In genomic region chr6:108168026-108168463, GRCh38 we compare ENCODE assay signal across 12 cellular contexts. TPM values are rescaled to one million over a fixed set of nuclear protein-coding genes. Genes with fewer than 3 reads are reported as not detected.
DNase-seq lines count a peak whose midpoint lies in the region; ATAC-seq and TF ChIP-seq lines count a peak whose summit lies in the region.
"Had no signal": no experiment of that assay in that cellular context is flagged by ENCODE, and none has a peak within 500 bp of the region (broad histone marks: within the 10 kb centered on the region; RNA-seq: fewer than 3 reads in every experiment).

No MANE protein-coding gene starts in this region.

- H3K27ac ChIP-seq in heart left ventricle (no peak overlapping the region), muscle layer of duodenum (ENCODE audit: low read length) (no peak overlapping the region), thoracic aorta (no peak overlapping the region)
- H3K27ac ChIP-seq: pancreas had no signal

- H3K9me3 ChIP-seq in heart left ventricle (no peaks in the 10 kb centered on the region), muscle layer of duodenum (ENCODE audit: control insufficient read depth in 1 of 2, low read length in 2 of 2) (no peaks in the 10 kb centered on the region), thoracic aorta (no peaks in the 10 kb centered on the region)
- H3K9me3 ChIP-seq: BE2C, pancreas had no signal

- H3K4me1 ChIP-seq in heart left ventricle (peaks cover 2 to 68% (median 47%) of the 10 kb centered on the region in 12 donors), muscle layer of duodenum (ENCODE audit: control insufficient read depth in 1 of 2, insufficient read depth in 2 of 2, low read length in 2 of 2) (peaks cover 3 to 64% of the 10 kb centered on the region in 2 donors), thoracic aorta (ENCODE audit: control insufficient read depth in 1 of 2, low read depth in 2 of 2) (peaks cover 26 to 47% of the 10 kb centered on the region in 2 donors)
- H3K4me1 ChIP-seq: BE2C had no signal

- ATAC-seq in heart left ventricle (peak in 1 of 4 donors; percentile 23), left cardiac atrium (no peak), thoracic aorta (ENCODE audit: insufficient number of reproducible peaks, low FRiP score, low read depth) (no peak)

- H3K36me3 ChIP-seq in heart left ventricle (no peaks in the 10 kb centered on the region), muscle layer of duodenum (ENCODE audit: control insufficient read depth in 1 of 2, insufficient read depth in 2 of 2, low read length in 2 of 2) (no peaks in the 10 kb centered on the region), thoracic aorta (no peaks in the 10 kb centered on the region)
- H3K36me3 ChIP-seq: BE2C, pancreas had no signal

- H3K4me3 ChIP-seq in heart left ventricle (peak overlapping the region; percentile 4 to 40 (median 27)), muscle layer of duodenum (ENCODE audit: low read depth in 1 of 2, low read length in 2 of 2) (peak overlapping the region; percentile 18 to 53), thoracic aorta (peak overlapping the region; percentile 49)

- 27 to 39% (median 36%) methylated on average over 16 to 28 of the region's 28 CpGs for WGBS in heart left ventricle, 4 donors

- no peak for TF ChIP-seq POLR2A in heart left ventricle (IDR thresholded peaks at IDR 0.05)

- intact Hi-C loops in heart left ventricle (cut with DNase I): no loop called here
- intact Hi-C loops in left cardiac atrium (cut with DNase I): no loop called here

- DNase-seq in heart left ventricle (no peak), left cardiac atrium (no peak), astrocyte of the hippocampus (ENCODE audit: low read depth, low spot score) (peak; percentile 72), thoracic aorta (ENCODE audit: low spot score) (no peak), DMS153 (lab: John Stamatoyannopoulos, UW) (no peak), UCSD-AML1 (lab: John Stamatoyannopoulos, UW; ENCODE audit: unreplicated experiment) (no peak), activated gamma-delta T cell treated with Interleukin-2 at 50 U/mL for 16 hours (no peak)
- DNase-seq: hippocampal formation, KBM-7 had no signal

- H3K27me3 ChIP-seq in heart left ventricle (peaks cover 75 to 100% (median 100%) of the 10 kb centered on the region in 9 donors), muscle layer of duodenum (ENCODE audit: low read depth, low read length) (peaks cover 97% of the 10 kb centered on the region), thoracic aorta (replicated peaks; ENCODE audit: insufficient read depth) (peaks cover 42% of the 10 kb centered on the region)

- TF ChIP-seq CTCF in heart left ventricle (IDR thresholded peaks at IDR 0.05) (no peak), thoracic aorta (IDR thresholded peaks at IDR 0.05) (no peak)

RNA-seq across cellular contexts. Expression of gene NR2E1, which starts 2.2 kb away (rescaled TPM):
- total RNA-seq in heart left ventricle (not detected), left cardiac atrium (not detected), thoracic aorta (not detected)
- polyA plus RNA-seq in heart left ventricle: not detected
